ENCODE assay signal across 18 cellular contexts in genomic region chr12:89227774-89228173, GRCh38.
DNase-seq lines count a peak whose midpoint lies in the region; ATAC-seq, FAIRE-seq and TF ChIP-seq lines count a peak whose summit lies in the region.
"Had no signal": no experiment of that assay in that cellular context is flagged by ENCODE, and none has a peak within 500 bp of the region (broad histone marks: within the 10 kb centered on the region; RNA-seq: fewer than 3 reads in every experiment).

No MANE protein-coding gene starts in this region.

- H3K9ac ChIP-seq in HCT116 (ENCODE audit: low read length) (no peak overlapping the region), mesendoderm (ENCODE audit: low read length) (no peak overlapping the region)
- H3K9ac ChIP-seq: BLaER1 treated with 17β-estradiol and CSF1 and Interleukin-3, amounts not matched to agents 10 nM and 100 nM had no signal

- H3K9me3 Mint-ChIP-seq in activated T-cell treated with anti-CD3 and anti-CD28 coated beads, Interleukin-2, amount 50 U/mL, for 24 hours: peaks cover 2% of the 10 kb centered on the region
- H3K9me3 Mint-ChIP-seq in activated T-cell treated with anti-CD3 and anti-CD28 coated beads, Interleukin-2, amount 50 U/mL, for 4 hours: no peaks in the 10 kb centered on the region
- H3K9me3 Mint-ChIP-seq in activated CD4-positive, alpha-beta memory T cell treated with anti-CD3 and anti-CD28 coated beads, Interleukin-2, amount 10 ng/mL, durations not matched to agents 7 days and 5 days: peaks cover 9% of the 10 kb centered on the region
- H3K9me3 Mint-ChIP-seq: CD4-positive, alpha-beta memory T cell had no signal

- H3K56ac ChIP-seq in mesendoderm (ENCODE audit: low read length): no peak overlapping the region

- H3K4me3 Mint-ChIP-seq in activated T-cell treated with anti-CD3 and anti-CD28 coated beads, Interleukin-2, amount 50 U/mL, for 24 hours: no peak overlapping the region
- H3K4me3 Mint-ChIP-seq in activated T-cell treated with anti-CD3 and anti-CD28 coated beads, Interleukin-2, amount 50 U/mL, for 4 hours: no peak overlapping the region
- H3K4me3 Mint-ChIP-seq in activated CD4-positive, alpha-beta memory T cell treated with anti-CD3 and anti-CD28 coated beads, Interleukin-2, amount 10 ng/mL, durations not matched to agents 7 days and 5 days: no peak overlapping the region
- H3K4me3 Mint-ChIP-seq: CD4-positive, alpha-beta memory T cell had no signal

- intact Hi-C loops in HCT116 (cut with micrococcal nuclease): loop anchor here (5.0 to 10.0 kb wide), 2 partner anchors 125 to 163 kb away; partner anchors contain the start of gene DUSP6

- H2BK120ac ChIP-seq in mesendoderm (ENCODE audit: low read depth, low read length): peak overlapping the region; percentile 14

- no peak overlapping the region for H2AK5ac ChIP-seq in mesendoderm (ENCODE audit: low read length)

- peak overlapping the region; percentile 3; the same call in 1 of the 2 replicates for H3K4me2 ChIP-seq in HCT116 (ENCODE audit: low read length)
- H3K4me2 ChIP-seq in mesendoderm (ENCODE audit: low read length): no peak overlapping the region
- H3K4me2 ChIP-seq: BLaER1 treated with 17β-estradiol and CSF1 and Interleukin-3, amounts not matched to agents 10 nM and 100 nM had no signal

- H3K4me1 ChIP-seq in HCT116 (ENCODE audit: control insufficient read depth in 1 of 2, insufficient read depth in 2 of 2, low read length in 2 of 2) (peaks cover 32 to 49% of the 10 kb centered on the region in 2 experiments), mesendoderm (ENCODE audit: control insufficient read depth, low read depth, low read length) (peaks cover 2% of the 10 kb centered on the region)

- H4K5ac ChIP-seq in mesendoderm (ENCODE audit: low read length): no peak overlapping the region

- no peaks in the 10 kb centered on the region for H3K36me3 ChIP-seq in HCT116 (ENCODE audit: control insufficient read depth in 1 of 2, insufficient read depth in 2 of 2, low read length in 2 of 2)
- H3K36me3 ChIP-seq in mesendoderm (ENCODE audit: control insufficient read depth, insufficient read depth, low read length): no peaks in the 10 kb centered on the region
- H3K36me3 ChIP-seq: BLaER1 treated with 17β-estradiol and CSF1 and Interleukin-3, amounts not matched to agents 10 nM and 100 nM had no signal

- POLR2A ChIA-PET in HCT116 (lab: Charles Lee): interaction anchor here (1.5 kb wide), 1 partner anchor 125 kb away, joined by 4 read pairs; the partner anchor contains the start of gene DUSP6
- POLR2A ChIA-PET in activated CD4-positive, alpha-beta memory T cell treated with anti-CD3 and anti-CD28 coated beads, Interleukin-2, amount 10 ng/mL, durations not matched to agents 7 days and 5 days (lab: Charles Lee): interaction anchor here (1.2 to 1.8 kb wide), 5 partner anchors 8 to 125 kb away, joined by 3 to 24 read pairs (median 9); partner anchors contain the start of gene DUSP6

- H3K9me2 ChIP-seq in HCT116 (ENCODE audit: insufficient read depth): peaks cover 4% of the 10 kb centered on the region; the same call in 1 of the 2 replicates

- H3K36me3 Mint-ChIP-seq in activated T-cell treated with anti-CD3 and anti-CD28 coated beads, Interleukin-2, amount 50 U/mL, for 24 hours (ENCODE audit: low read depth): peaks cover 7% of the 10 kb centered on the region
- no peaks in the 10 kb centered on the region for H3K36me3 Mint-ChIP-seq in activated T-cell treated with anti-CD3 and anti-CD28 coated beads, Interleukin-2, amount 50 U/mL, for 4 hours (ENCODE audit: insufficient read depth)
- peaks cover 39% of the 10 kb centered on the region for H3K36me3 Mint-ChIP-seq in activated CD4-positive, alpha-beta memory T cell treated with anti-CD3 and anti-CD28 coated beads, Interleukin-2, amount 10 ng/mL, durations not matched to agents 7 days and 5 days (ENCODE audit: low read depth)
- H3K36me3 Mint-ChIP-seq: CD4-positive, alpha-beta memory T cell had no signal

- no peak for TF ChIP-seq CTCF in HCT116 (IDR thresholded peaks at IDR 0.05 in 2 of 3, conservative IDR thresholded peaks at IDR 0.05 in 1 of 3; ENCODE audit: borderline replicate concordance in 1 of 3, insufficient read depth in 1 of 3, low read depth in 2 of 3, low read length in 2 of 3)

- TF ChIP-seq RAD21 in HCT116 (IDR thresholded peaks at IDR 0.05; ENCODE audit: low read depth): no peak

- peak overlapping the region; percentile 27 for H3K27ac Mint-ChIP-seq in activated T-cell treated with anti-CD3 and anti-CD28 coated beads, Interleukin-2, amount 50 U/mL, for 24 hours
- peak overlapping the region; percentile 44 for H3K27ac Mint-ChIP-seq in activated CD4-positive, alpha-beta memory T cell treated with anti-CD3 and anti-CD28 coated beads, Interleukin-2, amount 10 ng/mL, durations not matched to agents 7 days and 5 days

- no peaks in the 10 kb centered on the region for H4K20me1 ChIP-seq in HCT116 (ENCODE audit: insufficient read depth)
- H4K20me1 ChIP-seq: BLaER1 treated with 17β-estradiol and CSF1 and Interleukin-3, amounts not matched to agents 10 nM and 100 nM had no signal

- H2AFZ ChIP-seq in HCT116 (ENCODE audit: low read depth, low read length, poor library complexity, severe bottlenecking): peak overlapping the region; percentile 25

- no peak for TF ChIP-seq POLR2A in HCT116 (IDR thresholded peaks at IDR 0.05; ENCODE audit: borderline replicate concordance, extremely low read depth, insufficient read depth, insufficient read length)

- H3K27me3 ChIP-seq in HCT116 (ENCODE audit: insufficient read depth, low read length) (no peaks in the 10 kb centered on the region), mesendoderm (ENCODE audit: insufficient read depth, low read length, poor library complexity) (no peaks in the 10 kb centered on the region)
- H3K27me3 ChIP-seq: BLaER1 treated with 17β-estradiol and CSF1 and Interleukin-3, amounts not matched to agents 10 nM and 100 nM had no signal

- H3K18ac ChIP-seq in mesendoderm (ENCODE audit: low read length): no peak overlapping the region

- H3K79me2 ChIP-seq in HCT116 (ENCODE audit: insufficient read depth, low read length) (no peaks in the 10 kb centered on the region), mesendoderm (ENCODE audit: control insufficient read depth, insufficient read depth, low read length) (no peaks in the 10 kb centered on the region)

- no peak overlapping the region for H3K23ac ChIP-seq in mesendoderm (ENCODE audit: low read length)

- H3K27ac ChIP-seq in HCT116 (ENCODE audit: low read depth, low read length): no peak overlapping the region
- no peak overlapping the region for H3K27ac ChIP-seq in mesendoderm (ENCODE audit: low read depth, low read length)
- H3K27ac ChIP-seq: BLaER1 treated with 17β-estradiol and CSF1 and Interleukin-3, amounts not matched to agents 10 nM and 100 nM had no signal

- DNase-seq in activated T-cell treated with anti-CD3 and anti-CD28 coated beads, Interleukin-2, amount 50 U/mL, for 24 hours: no peak
- DNase-seq in activated T-cell treated with anti-CD3 and anti-CD28 coated beads, Interleukin-2, amount 50 U/mL, for 4 hours: no peak
- DNase-seq in HCT116 (ENCODE audit: low read depth, low spot score) (no peak), mesendoderm (no peak), NCI-H2029 treated with DMSO at 0.1 percent for 48 hours (lab: John Stamatoyannopoulos, UW) (no peak), GM19239 (ENCODE audit: insufficient read length, low spot score) (no peak), globus pallidus (ENCODE audit: low spot score) (no peak)
- no peak for DNase-seq in activated CD4-positive, alpha-beta memory T cell treated with anti-CD3 and anti-CD28 coated beads, Interleukin-2, amount 10 ng/mL, durations not matched to agents 7 days and 5 days
- DNase-seq: Caco-2; CD4-positive, alpha-beta memory T cell; DMS 273 treated with DMSO at 0.1 percent for 48 hours; H7; Kasumi-1; NCI-H1694; NCI-H2081 treated with DMSO at 0.1 percent for 48 hours; Right ventricle myocardium superior had no signal

- CTCF ChIA-PET in HCT116 (lab: Charles Lee): no interaction called here
- CTCF ChIA-PET in activated CD4-positive, alpha-beta memory T cell treated with anti-CD3 and anti-CD28 coated beads, Interleukin-2, amount 10 ng/mL, durations not matched to agents 7 days and 5 days (lab: Charles Lee): interaction anchor here (1.1 kb wide), 1 partner anchor 17 kb away, joined by 4 read pairs; no protein-coding TSS in a partner anchor

- H3K4me3 ChIP-seq in HCT116 (replicated peaks in 1 of 2; ENCODE audit: low read depth in 1 of 2, low read length in 2 of 2) (no peak overlapping the region), mesendoderm (ENCODE audit: low read length) (no peak overlapping the region)
- H3K4me3 ChIP-seq: BLaER1 treated with 17β-estradiol and CSF1 and Interleukin-3, amounts not matched to agents 10 nM and 100 nM had no signal

- H4K8ac ChIP-seq in mesendoderm (ENCODE audit: low read depth, low read length): no peak overlapping the region

- H2BK15ac ChIP-seq in mesendoderm (replicated peaks; ENCODE audit: low read depth): no peak overlapping the region

- H3K9me3 ChIP-seq in HCT116 (ENCODE audit: control insufficient read depth in 1 of 2, insufficient read depth in 1 of 2, low read depth in 1 of 2, low read length in 2 of 2): no peaks in the 10 kb centered on the region
- H3K9me3 ChIP-seq: BLaER1 treated with 17β-estradiol and CSF1 and Interleukin-3, amounts not matched to agents 10 nM and 100 nM; Caco-2 had no signal

- peaks cover 89% of the 10 kb centered on the region for H3K4me1 Mint-ChIP-seq in activated T-cell treated with anti-CD3 and anti-CD28 coated beads, Interleukin-2, amount 50 U/mL, for 24 hours (ENCODE audit: low read depth)
- peaks cover 69% of the 10 kb centered on the region for H3K4me1 Mint-ChIP-seq in activated T-cell treated with anti-CD3 and anti-CD28 coated beads, Interleukin-2, amount 50 U/mL, for 4 hours (ENCODE audit: low read depth)
- peaks cover 80% of the 10 kb centered on the region for H3K4me1 Mint-ChIP-seq in activated CD4-positive, alpha-beta memory T cell treated with anti-CD3 and anti-CD28 coated beads, Interleukin-2, amount 10 ng/mL, durations not matched to agents 7 days and 5 days

- FAIRE-seq in GM19239 (lab: Jason Lieb, UNC): no peak
- FAIRE-seq: GM18507 had no signal

- BruUV-seq in HCT116 (replicated peaks; lab: Mats Ljungman, UMichigan): no TSS peak

- no peak overlapping the region for H2BK5ac ChIP-seq in mesendoderm (ENCODE audit: low read length)

- ATAC-seq in activated T-cell treated with anti-CD3 and anti-CD28 coated beads, Interleukin-2, amount 50 U/mL, for 4 hours: no peak
- ATAC-seq in HCT116: no peak

- WGBS in mesendoderm (ENCODE audit: extremely low coverage, insufficient coverage, low lambda C conversion rate): no CpG with 5 or more reads among the region's 2 CpGs

- no peaks in the 10 kb centered on the region for H3K79me1 ChIP-seq in mesendoderm (ENCODE audit: low read length)

- H3K4ac ChIP-seq in mesendoderm (ENCODE audit: low read depth, low read length): no peak overlapping the region

- H3K27me3 Mint-ChIP-seq in activated T-cell treated with anti-CD3 and anti-CD28 coated beads, Interleukin-2, amount 50 U/mL, for 24 hours: no peaks in the 10 kb centered on the region
- H3K27me3 Mint-ChIP-seq in activated T-cell treated with anti-CD3 and anti-CD28 coated beads, Interleukin-2, amount 50 U/mL, for 4 hours (ENCODE audit: low read depth): no peaks in the 10 kb centered on the region
- no peaks in the 10 kb centered on the region for H3K27me3 Mint-ChIP-seq in activated CD4-positive, alpha-beta memory T cell treated with anti-CD3 and anti-CD28 coated beads, Interleukin-2, amount 10 ng/mL, durations not matched to agents 7 days and 5 days
- H3K27me3 Mint-ChIP-seq: CD4-positive, alpha-beta memory T cell had no signal

- RAD21 ChIA-PET in HCT116 (lab: Charles Lee; ENCODE audit: low non-redundant PET in 1 of 2, low total read pairs in 2 of 2, uncharacterized antibody in 2 of 2, unreplicated experiment in 2 of 2): no interaction called here
